In the genomic region with DNA sequence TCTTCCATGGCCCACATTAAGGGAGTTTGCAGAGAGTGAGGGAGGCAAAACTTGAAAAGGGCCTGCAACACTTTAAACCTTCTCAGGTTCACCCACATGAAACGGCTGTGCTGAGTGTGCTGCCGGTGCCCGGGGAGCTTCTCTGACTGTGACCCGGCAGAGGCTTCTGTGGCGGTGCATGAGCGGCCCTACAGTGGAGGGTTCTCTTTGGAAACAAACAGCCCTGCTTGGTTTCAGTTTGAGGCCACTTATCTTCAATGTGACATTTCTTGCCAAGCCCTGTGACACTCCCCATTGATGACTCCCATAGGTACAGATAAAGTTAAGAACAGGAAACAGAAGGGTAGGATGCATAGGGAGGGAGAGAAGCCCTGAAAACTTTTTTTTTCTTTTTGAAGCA, we compare ENCODE assay signal across 15 cellular contexts. TPM values are rescaled to one million over a fixed set of nuclear protein-coding genes. Genes with fewer than 3 reads are reported as not detected.
A peak's percentile ranks its signal among the peaks of the same experiment; 100 is the strongest.
DNase-seq lines count a peak whose midpoint lies in the region; ATAC-seq, FAIRE-seq and TF ChIP-seq lines count a peak whose summit lies in the region.
"Had no signal": no experiment of that assay in that cellular context is flagged by ENCODE, and none has a peak within 500 bp of the region (broad histone marks: within the 10 kb centered on the region; RNA-seq: fewer than 3 reads in every experiment).

No MANE protein-coding gene starts in this region.

- peak; percentile 38 for TF ChIP-seq POLR2A in erythroblast (IDR thresholded peaks at IDR 0.05; ENCODE audit: low read length)

- H3K9me3 ChIP-seq in colonic mucosa (no peaks in the 10 kb centered on the region), kidney (ENCODE audit: control insufficient read depth in 1 of 2, low read length in 2 of 2) (no peaks in the 10 kb centered on the region)

- H3K9ac ChIP-seq in colonic mucosa (ENCODE audit: low read depth in 2 of 2, low read length in 2 of 2) (no peak overlapping the region), kidney (ENCODE audit: low read length in 2 of 2) (no peak overlapping the region)
- H3K9ac ChIP-seq: KMS-11 had no signal

- intact Hi-C loops in activated CD4-positive, alpha-beta memory T cell treated with anti-CD3 and anti-CD28 coated beads for 36 hours (cut with micrococcal nuclease), result loop anchor here (1.0 kb wide), 1 partner anchor 23 kb away; no protein-coding TSS in a partner anchor
- intact Hi-C loops in colonic mucosa (cut with DNase I) (no loop called here), kidney (cut with DNase I) (no loop called here)

- peak; percentile 52 for DNase-seq in OCI-M1 (lab: John Stamatoyannopoulos, UW)
- peak; percentile 76 for DNase-seq in activated CD4-positive, alpha-beta memory T cell treated with anti-CD3 and anti-CD28 coated beads for 36 hours
- peak; percentile 86 to 88 for DNase-seq in erythroblast (lab: John Stamatoyannopoulos, UW)
- peak; percentile 25 to 44 for DNase-seq in stimulated activated CD4-positive, alpha-beta T cell treated with anti-CD3 and anti-CD28 coated beads, Interleukin-4, amount 100 ng/mL, for 48 hours (ENCODE audit: low read depth in 2 of 2)
- no peak for DNase-seq in colonic mucosa
- DNase-seq in kidney, result no peak
- DNase-seq: hippocampal formation, NCI-H2227 treated with DMSO at 0.1 percent for 48 hours had no signal

- no peaks in the 10 kb centered on the region for H3K27me3 ChIP-seq in colonic mucosa

- TF ChIP-seq CTCF in colonic mucosa (IDR thresholded peaks at IDR 0.05) (no peak), kidney (IDR thresholded peaks at IDR 0.05; ENCODE audit: borderline replicate concordance, extremely low read depth, insufficient read depth) (no peak)

- H3K4me1 ChIP-seq in colonic mucosa (no peaks in the 10 kb centered on the region), kidney (ENCODE audit: control insufficient read depth in 1 of 2, insufficient read depth in 1 of 2, low read depth in 1 of 2, low read length in 2 of 2) (no peaks in the 10 kb centered on the region)

- H3K4me3 Mint-ChIP-seq in activated CD4-positive, alpha-beta memory T cell treated with anti-CD3 and anti-CD28 coated beads for 36 hours, result no peak overlapping the region

- H3K9me3 Mint-ChIP-seq in activated CD4-positive, alpha-beta memory T cell treated with anti-CD3 and anti-CD28 coated beads for 36 hours, result no peaks in the 10 kb centered on the region

- H3K36me3 Mint-ChIP-seq in activated CD4-positive, alpha-beta memory T cell treated with anti-CD3 and anti-CD28 coated beads for 36 hours, result peaks cover 30% of the 10 kb centered on the region

- no peak for FAIRE-seq in kidney (lab: Jason Lieb, UNC)
- FAIRE-seq: endothelial cell of umbilical vein, H1 had no signal

- H3K27ac ChIP-seq in colonic mucosa (no peak overlapping the region), kidney (ENCODE audit: low read depth in 2 of 2, low read length in 2 of 2) (no peak overlapping the region)
- H3K27ac ChIP-seq: KMS-11, VCaP had no signal

- H3K36me3 ChIP-seq in colonic mucosa, result peaks cover 6% of the 10 kb centered on the region
- peaks cover 7 to 8% of the 10 kb centered on the region in 2 donors for H3K36me3 ChIP-seq in kidney (ENCODE audit: control insufficient read depth in 1 of 2, insufficient read depth in 2 of 2, low read length in 2 of 2)

- peaks cover 15% of the 10 kb centered on the region for H3K4me1 Mint-ChIP-seq in activated CD4-positive, alpha-beta memory T cell treated with anti-CD3 and anti-CD28 coated beads for 36 hours (ENCODE audit: low read depth)

- H3K27ac Mint-ChIP-seq in activated CD4-positive, alpha-beta memory T cell treated with anti-CD3 and anti-CD28 coated beads for 36 hours, result peak overlapping the region; percentile 54
- H3K27ac Mint-ChIP-seq: progenitor cell of endocrine pancreas had no signal

- no peak for ATAC-seq in GM19452 (IDR thresholded peaks at IDR 0.05; ENCODE audit: unreplicated experiment)
- ATAC-seq in GM18498 (IDR thresholded peaks at IDR 0.05; ENCODE audit: unreplicated experiment), result no peak

- POLR2A ChIA-PET in activated CD4-positive, alpha-beta memory T cell treated with anti-CD3 and anti-CD28 coated beads for 36 hours (lab: Charles Lee), result no interaction called here

- CTCF ChIA-PET in activated CD4-positive, alpha-beta memory T cell treated with anti-CD3 and anti-CD28 coated beads for 36 hours (lab: Charles Lee), result no interaction called here

- H3K27me3 Mint-ChIP-seq in activated CD4-positive, alpha-beta memory T cell treated with anti-CD3 and anti-CD28 coated beads for 36 hours, result no peaks in the 10 kb centered on the region
- H3K27me3 Mint-ChIP-seq: progenitor cell of endocrine pancreas had no signal

- no peak overlapping the region for H3K4me3 ChIP-seq in colonic mucosa
- H3K4me3 ChIP-seq in kidney (ENCODE audit: low read length in 2 of 2), result no peak overlapping the region

RNA-seq across cellular contexts. Expression of a gene that starts 31.8 kb away (rescaled TPM):
- 10 to 100 TPM; 55.0 to 56.5 TPM for total RNA-seq in activated CD4-positive, alpha-beta memory T cell treated with anti-CD3 and anti-CD28 coated beads for 36 hours
- total RNA-seq in colonic mucosa, result 10 to 100 TPM; 36.1 to 75.3 TPM
- total RNA-seq in kidney, result 13.0 TPM
- 5.7 TPM for polyA plus RNA-seq in kidney (ENCODE audit: insufficient read depth, low read depth, low replicate concordance)

RNA-seq across cellular contexts. Expression of a gene that starts 56.8 kb away (rescaled TPM):
- not detected for total RNA-seq in activated CD4-positive, alpha-beta memory T cell treated with anti-CD3 and anti-CD28 coated beads for 36 hours
- total RNA-seq in colonic mucosa (1 to 10 TPM in 1 of 2 donors, under 1 TPM in 1; 0.32 to 3.6 TPM), kidney (not detected)
- polyA plus RNA-seq in kidney (ENCODE audit: insufficient read depth, low read depth, low replicate concordance), result not detected
- total RNA-seq: endothelial cell of umbilical vein had no signal
- polyA plus RNA-seq: endothelial cell of umbilical vein had no signal

Comparison
In these comparisons a context has a peak if more than half of its experiments do, and no peak if none do; other contexts are left out.
1. DNase-seq: peak in OCI-M1 (single experiment), activated CD4-positive, alpha-beta memory T cell treated with anti-CD3 and anti-CD28 coated beads for 36 hours (single experiment), erythroblast (2 of 2) and stimulated activated CD4-positive, alpha-beta T cell treated with anti-CD3 and anti-CD28 coated beads, Interleukin-4, amount 100 ng/mL, for 48 hours (2 of 2); none in colonic mucosa (single experiment) and kidney (single experiment).